10 cellular contexts compared by ENCODE assay signal in the genomic region with DNA sequence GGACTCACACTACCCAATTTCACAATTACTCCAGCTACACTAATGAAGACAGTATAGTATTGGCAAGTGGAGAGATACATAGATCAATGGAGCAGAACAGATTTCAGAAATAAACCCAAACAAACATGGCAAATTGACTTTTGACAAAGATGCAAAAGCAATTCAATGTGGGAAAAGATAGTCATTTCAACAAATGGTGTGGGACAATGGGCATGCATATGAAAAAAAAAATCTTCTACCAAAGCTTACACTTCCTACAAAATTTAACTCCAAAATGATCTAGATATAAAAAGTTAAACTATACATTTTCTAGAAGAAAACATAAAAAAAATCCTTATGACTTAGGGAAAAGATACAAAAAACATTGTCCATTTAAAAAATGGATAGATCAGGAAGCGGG. TPM values are rescaled to one million over a fixed set of nuclear protein-coding genes. Genes with fewer than 3 reads are reported as not detected.
"Had no signal": no experiment of that assay in that cellular context is flagged by ENCODE, and none has a peak within 500 bp of the region (broad histone marks: within the 10 kb centered on the region; RNA-seq: fewer than 3 reads in every experiment).

No MANE protein-coding gene starts in this region.

- H3K27ac Mint-ChIP-seq: IgD-negative memory B cell had no signal

- DNase-seq: IMR-90, KBM-7, KG1 had no signal

- ATAC-seq: HepG2 had no signal

- H3K4me3 Mint-ChIP-seq: IgD-negative memory B cell had no signal

- H3K36me3 Mint-ChIP-seq: IgD-negative memory B cell had no signal

- FAIRE-seq: HepG2, HTR-8/SVneo had no signal

- H3K27ac ChIP-seq: HL-60, KMS-11 had no signal

- H3K4me2 ChIP-seq: KMS-11 had no signal

- H3K9ac ChIP-seq: KMS-11 had no signal

RNA-seq across cellular contexts. Expression of a gene that starts 2.7 kb away (rescaled TPM):
- total RNA-seq: HT1080, IMR-90 had no signal
- polyA plus RNA-seq: IgD-negative memory B cell, IMR-90 had no signal

RNA-seq across cellular contexts. Expression of a gene that starts 20.7 kb away (rescaled TPM):
- total RNA-seq: HepG2, HT-29, HT1080, IMR-90 had no signal
- polyA plus RNA-seq: HepG2, IgD-negative memory B cell, IMR-90 had no signal
